Comparison of ENCODE assay signal across 8 cellular contexts in the genomic region with DNA sequence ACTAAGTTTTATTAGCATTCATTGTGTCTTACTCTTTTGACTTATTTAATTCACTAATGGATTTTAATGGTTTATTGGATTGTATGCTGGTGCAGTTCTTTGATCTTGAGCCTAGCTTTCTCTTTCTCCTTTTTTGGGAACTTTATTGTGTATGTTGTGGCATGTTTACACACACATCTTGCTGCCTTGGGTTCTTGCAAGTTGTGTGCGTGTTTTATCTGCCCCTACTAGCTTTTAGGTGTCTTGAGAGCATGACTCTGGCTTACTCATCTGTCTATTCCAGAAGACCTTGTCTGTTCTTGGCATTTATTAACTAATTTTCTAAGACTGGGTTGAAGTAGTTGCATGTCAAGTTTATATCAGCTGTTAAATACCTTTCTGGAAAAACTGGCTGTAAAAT. TPM values are rescaled to one million over a fixed set of nuclear protein-coding genes. Genes with fewer than 3 reads are reported as not detected.
A peak's percentile ranks its signal among the peaks of the same experiment; 100 is the strongest.
DNase-seq lines count a peak whose midpoint lies in the region; ATAC-seq, FAIRE-seq and TF ChIP-seq lines count a peak whose summit lies in the region.

No MANE protein-coding gene starts in this region.

- H3K27ac Mint-ChIP-seq in memory B cell, result peak overlapping the region; percentile 96

- H3K9me3 ChIP-seq in left ventricle myocardium inferior (replicated peaks) (no peaks in the 10 kb centered on the region), K562 (replicated peaks; ENCODE audit: control insufficient read depth, insufficient read depth, low read depth, low read length) (no peaks in the 10 kb centered on the region)

- H3K27me3 ChIP-seq in left ventricle myocardium inferior (ENCODE audit: low read depth), result no peaks in the 10 kb centered on the region
- no peaks in the 10 kb centered on the region for H3K27me3 ChIP-seq in K562 (ENCODE audit: control insufficient read depth in 2 of 2, insufficient read depth in 2 of 2, low read length in 2 of 2)

- CTCF ChIA-PET in K562 (lab: Yijun Ruan, JAX; ENCODE audit: low intra/inter-chr PET ratio), result no interaction called here

- no peak for DNase-seq in left ventricle myocardium inferior
- no peak for DNase-seq in left cardiac atrium
- DNase-seq in K562 (ENCODE audit: extremely low read depth in 1 of 4, low spot score in 3 of 4), result peak in 1 of 4 experiments; percentile 60
- no peak for DNase-seq in memory B cell (ENCODE audit: low spot score in 2 of 2)
- DNase-seq in NCI-H187 treated with DMSO at 0.1 percent for 48 hours (lab: John Stamatoyannopoulos, UW), result no peak
- DNase-seq in NCI-H2196 treated with DMSO at 0.1 percent for 48 hours (lab: John Stamatoyannopoulos, UW; ENCODE audit: unreplicated experiment), result no peak
- DNase-seq in SKM-1 (lab: John Stamatoyannopoulos, UW; ENCODE audit: unreplicated experiment), result no peak
- DNase-seq in DMS153 (lab: John Stamatoyannopoulos, UW), result no peak

- intact Hi-C loops in left ventricle myocardium inferior (cut with micrococcal nuclease), result no loop called here
- intact Hi-C loops in left cardiac atrium (cut with DNase I), result loop anchor here in 1 of 2 donors (5.0 kb wide), 1 partner anchor 51 kb away; a partner anchor contains a TSS
- intact Hi-C loops in K562 (cut with micrococcal nuclease), result loop anchor here (5.0 kb wide), 1 partner anchor 234 kb away; no protein-coding TSS in a partner anchor

- 6% methylated on average over 1 of the region's 1 CpG for WGBS in K562 (ENCODE audit: insufficient coverage, low coverage, missing lambda C conversion rate)

- H3K27me3 Mint-ChIP-seq in memory B cell, result no peaks in the 10 kb centered on the region

- peaks cover 10% of the 10 kb centered on the region for H3K36me3 Mint-ChIP-seq in memory B cell

- peak overlapping the region in 1 of 2 experiments; percentile 92; a peak in 2 of 4 replicates for H3K9ac ChIP-seq in K562 (ENCODE audit: insufficient read depth in 1 of 2, low read depth in 2 of 2, low read length in 2 of 2)

- H3K4me2 ChIP-seq in K562 (ENCODE audit: insufficient read depth, low read length), result peak overlapping the region; percentile 93

- peak overlapping the region; percentile 86 for H3K4me3 Mint-ChIP-seq in memory B cell

- peaks cover 60% of the 10 kb centered on the region for H3K4me1 ChIP-seq in left ventricle myocardium inferior
- H3K4me1 ChIP-seq in K562 (replicated peaks in 1 of 2; ENCODE audit: control insufficient read depth in 2 of 2, insufficient read depth in 2 of 2, low read length in 2 of 2), result peaks cover 9 to 14% of the 10 kb centered on the region in 2 experiments; a peak in 4 of 5 replicates

- peaks cover 30% of the 10 kb centered on the region for H3K4me1 Mint-ChIP-seq in memory B cell

- FAIRE-seq in K562 (lab: Jason Lieb, UNC), result peak; percentile 75

- H3K9me1 ChIP-seq in K562 (ENCODE audit: control insufficient read depth, insufficient read depth, low read length), result peaks cover 3% of the 10 kb centered on the region

- H2AFZ ChIP-seq in K562 (ENCODE audit: low read depth, low read length), result no peak overlapping the region

- H3K27ac ChIP-seq in left ventricle myocardium inferior (replicated peaks), result peak overlapping the region; percentile 98
- H3K27ac ChIP-seq in K562 (ENCODE audit: extremely low read depth, low read depth, low read length), result peak overlapping the region; percentile 90

- in situ Hi-C loops in K562 (cut with MboI), result no loop called here

- no peak for TF ChIP-seq RAD21 in K562 (CRISPR knock-in tag; conservative IDR thresholded peaks at IDR 0.05 in 1 of 2, IDR thresholded peaks at IDR 0.05 in 1 of 2)

- peak overlapping the region; percentile 89 for H3K4me3 ChIP-seq in left ventricle myocardium inferior
- peak overlapping the region; percentile 97 for H3K4me3 ChIP-seq in K562

- no TSS peak for BruUV-seq in K562 (replicated peaks; lab: Mats Ljungman, UMichigan)

- TF ChIP-seq POLR2A in K562 (conservative IDR thresholded peaks at IDR 0.05), result no peak

- H3K36me3 ChIP-seq in left ventricle myocardium inferior (peaks cover 10% of the 10 kb centered on the region), K562 (ENCODE audit: control insufficient read depth, insufficient read depth, low read length) (peaks cover 49% of the 10 kb centered on the region)

- TF ChIP-seq EP300 in K562 (IDR thresholded peaks at IDR 0.05; ENCODE audit: low read length), result no peak

- POLR2A ChIA-PET in K562 (lab: Yijun Ruan, JAX), result interaction anchor here (0.6 to 1.9 kb wide), 9 partner anchors 9 to 144 kb away, joined by 3 to 6 read pairs (median 4); a partner anchor contains a TSS

- no peak for TF ChIP-seq CTCF in left ventricle myocardium inferior (IDR thresholded peaks at IDR 0.05; ENCODE audit: borderline replicate concordance)
- TF ChIP-seq CTCF in K562 (IDR thresholded peaks at IDR 0.05 in 2 of 3, conservative IDR thresholded peaks at IDR 0.05 in 1 of 3; ENCODE audit: insufficient read depth in 2 of 3, low read depth in 1 of 3, low read length in 3 of 3), result no peak

- H3K79me2 ChIP-seq in K562 (ENCODE audit: control insufficient read depth, insufficient read depth, low read length), result peaks cover 79% of the 10 kb centered on the region

- H3K9me3 Mint-ChIP-seq in memory B cell, result no peaks in the 10 kb centered on the region

- peaks cover 30% of the 10 kb centered on the region for H4K20me1 ChIP-seq in K562 (replicated peaks; ENCODE audit: control insufficient read depth, insufficient read depth, low read length)

- ATAC-seq in left cardiac atrium, result no peak
- ATAC-seq in K562, result peak; percentile 16
- no peak for ATAC-seq in memory B cell (ENCODE audit: low read depth)

TF ChIP-seq in K562, 482 proteins besides CTCF, POLR2A, EP300 and RAD21 (continues in another document):
- TF ChIP-seq, protein P1, sequence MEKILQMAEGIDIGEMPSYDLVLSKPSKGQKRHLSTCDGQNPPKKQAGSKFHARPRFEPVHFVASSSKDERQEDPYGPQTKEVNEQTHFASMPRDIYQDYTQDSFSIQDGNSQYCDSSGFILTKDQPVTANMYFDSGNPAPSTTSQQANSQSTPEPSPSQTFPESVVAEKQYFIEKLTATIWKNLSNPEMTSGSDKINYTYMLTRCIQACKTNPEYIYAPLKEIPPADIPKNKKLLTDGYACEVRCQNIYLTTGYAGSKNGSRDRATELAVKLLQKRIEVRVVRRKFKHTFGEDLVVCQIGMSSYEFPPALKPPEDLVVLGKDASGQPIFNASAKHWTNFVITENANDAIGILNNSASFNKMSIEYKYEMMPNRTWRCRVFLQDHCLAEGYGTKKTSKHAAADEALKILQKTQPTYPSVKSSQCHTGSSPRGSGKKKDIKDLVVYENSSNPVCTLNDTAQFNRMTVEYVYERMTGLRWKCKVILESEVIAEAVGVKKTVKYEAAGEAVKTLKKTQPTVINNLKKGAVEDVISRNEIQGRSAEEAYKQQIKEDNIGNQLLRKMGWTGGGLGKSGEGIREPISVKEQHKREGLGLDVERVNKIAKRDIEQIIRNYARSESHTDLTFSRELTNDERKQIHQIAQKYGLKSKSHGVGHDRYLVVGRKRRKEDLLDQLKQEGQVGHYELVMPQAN (IDR thresholded peaks at IDR 0.05; ENCODE audit: borderline replicate concordance), result 0 out of 2 replicates have a peak, but pooled peaks have one; percentile 14
- TF ChIP-seq DPF2 (IDR thresholded peaks at IDR 0.05) (0 out of 2 replicates have a peak, but pooled peaks have one; percentile 18), CBFA2T3 (IDR thresholded peaks at IDR 0.05) (no peak), MXI1 (IDR thresholded peaks at IDR 0.05; ENCODE audit: low read depth, low read length) (0 out of 2 replicates have a peak, but pooled peaks have one; percentile 14), FOXK2 (conservative IDR thresholded peaks at IDR 0.05 in 1 of 2, IDR thresholded peaks at IDR 0.05 in 1 of 2; ENCODE audit: low read depth in 2 of 2) (peak; percentile 37 to 83; a peak in 3 of 4 replicates)

RNA-seq across cellular contexts. Expression of a gene that starts 2.7 kb away (rescaled TPM):
- 41.6 TPM for total RNA-seq in left ventricle myocardium inferior
- 100 to 1,000 TPM in 1 of 2 donors, 10 to 100 TPM in 1; 54.6 to 101 TPM for total RNA-seq in left cardiac atrium
- 347 and 666 TPM in 2 replicates for total RNA-seq in K562 (2011; cell fraction: chromatin; rRNA removed; ENCODE audit: low replicate concordance)
- 225 and 269 TPM in 2 replicates for total RNA-seq in K562 (2011; cell fraction: nucleolus; rRNA removed)
- total RNA-seq in K562 (2011; cell fraction: nucleoplasm; rRNA removed), result 544 and 827 TPM in 2 replicates
- 112 and 116 TPM in 2 replicates for total RNA-seq in K562 (2014; rRNA removed)
- 96.6 and 96.8 TPM in 2 replicates for total RNA-seq in K562 (2014; rRNA removed; fragmentation: Illumina TruSeq; extraction: Trizol)
- total RNA-seq in K562 (2015; rRNA removed; fragmentation: Illumina TruSeq; extraction: Trizol), result 91.7 and 97.1 TPM in 2 replicates
- total RNA-seq in K562 (2021), result 84.6 and 97.5 TPM in 2 replicates
- polyA plus RNA-seq in K562 (2011; rRNA removed), result 145 and 174 TPM in 2 replicates
- 80.4 and 158 TPM in 2 replicates for polyA plus RNA-seq in K562 (2011; cell fraction: cytosol; rRNA removed)
- polyA plus RNA-seq in K562 (2011; cell fraction: nucleus; rRNA removed), result 179 and 244 TPM in 2 replicates
- polyA plus RNA-seq in K562 (2012), result 54.2 and 62.0 TPM in 2 replicates
- polyA plus RNA-seq in K562 (2014; fragmentation: Illumina TruSeq; extraction: Trizol), result 58.7 and 70.6 TPM in 2 replicates
- 10 to 100 TPM; 21.3 to 27.5 TPM for polyA plus RNA-seq in K562 (2014; fragmentation: Nextera tagmentation; extraction: Ambion mirVana)
- polyA plus RNA-seq in K562 (2014; rRNA removed), result 105 and 106 TPM in 2 replicates
- 177 and 204 TPM in 2 replicates for polyA minus RNA-seq in K562 (2011; rRNA and poly(A)+ RNA removed)
- polyA minus RNA-seq in K562 (2011; cell fraction: cytosol; rRNA and poly(A)+ RNA removed), result 53.2 and 61.2 TPM in 2 replicates
- polyA minus RNA-seq in K562 (2011; cell fraction: nucleus; rRNA and poly(A)+ RNA removed), result 110 and 180 TPM in 2 replicates

RNA-seq across cellular contexts. Expression of a gene that starts 52.4 kb away (rescaled TPM):
- total RNA-seq in left ventricle myocardium inferior (6.8 TPM), left cardiac atrium (10 to 100 TPM; 10.9 to 13.5 TPM), K562 (2014; rRNA removed) (9.1 and 12.0 TPM in 2 replicates), K562 (2014; rRNA removed; fragmentation: Illumina TruSeq; extraction: Trizol) (15.7 and 16.2 TPM in 2 replicates), K562 (2015; rRNA removed; fragmentation: Illumina TruSeq; extraction: Trizol) (10.6 and 13.3 TPM in 2 replicates), K562 (2021) (21.6 and 21.7 TPM in 2 replicates)
- 12.9 and 19.1 TPM in 2 replicates for total RNA-seq in K562 (2011; cell fraction: chromatin; rRNA removed; ENCODE audit: low replicate concordance)
- 12.9 and 13.5 TPM in 2 replicates for total RNA-seq in K562 (2011; cell fraction: nucleolus; rRNA removed)
- 22.7 and 23.1 TPM in 2 replicates for total RNA-seq in K562 (2011; cell fraction: nucleoplasm; rRNA removed)
- polyA plus RNA-seq in K562 (2011; rRNA removed) (34.0 and 37.0 TPM in 2 replicates), K562 (2014; fragmentation: Illumina TruSeq; extraction: Trizol) (15.0 and 17.0 TPM in 2 replicates), K562 (2014; fragmentation: Nextera tagmentation; extraction: Ambion mirVana) (1 to 10 TPM; 2.5 to 5.3 TPM), K562 (2014; rRNA removed) (10.0 and 14.1 TPM in 2 replicates)
- 14.5 and 26.4 TPM in 2 replicates for polyA plus RNA-seq in K562 (2011; cell fraction: cytosol; rRNA removed)
- polyA plus RNA-seq in K562 (2011; cell fraction: nucleus; rRNA removed), result 6.9 and 11.5 TPM in 2 replicates
- 17.2 and 29.6 TPM in 2 replicates for polyA plus RNA-seq in K562 (2012)
- polyA minus RNA-seq in K562 (2011; rRNA and poly(A)+ RNA removed), result 25.0 and 35.5 TPM in 2 replicates
- polyA minus RNA-seq in K562 (2011; cell fraction: cytosol; rRNA and poly(A)+ RNA removed), result 9.6 and 16.2 TPM in 2 replicates
- polyA minus RNA-seq in K562 (2011; cell fraction: nucleus; rRNA and poly(A)+ RNA removed), result 2.2 and 3.1 TPM in 2 replicates
